ENCODE assay signal across 8 cellular contexts in genomic region chr5:73625905-73626811, GRCh38. TPM values are rescaled to one million over a fixed set of nuclear protein-coding genes. Genes with fewer than 3 reads are reported as not detected.
DNase-seq lines count a peak whose midpoint lies in the region; ATAC-seq and TF ChIP-seq lines count a peak whose summit lies in the region.

Gene ARHGEF28 (plus strand): TSS chr5:73626196. CDS start chr5:73684852, 58,656 bp downstream.

- CTCF ChIA-PET in activated B cell treated with CpG ODN at 0.5 μM for 24 hours (lab: Charles Lee): no interaction called here

- DNase-seq in MM.1S: peak; percentile 74
- no peak for DNase-seq in activated B cell treated with CpG ODN at 0.5 μM for 24 hours
- DNase-seq in epidermal melanocyte (ENCODE audit: insufficient read length, low spot score): peak; percentile 70
- DNase-seq in stomach: peak; percentile 87
- DNase-seq in middle frontal gyrus (ENCODE audit: extremely low spot score, low spot score): no peak

- no peak within 1 kb of the TSS for H3K27ac Mint-ChIP-seq in activated B cell treated with CpG ODN at 0.5 μM for 24 hours

- H4K20me1 ChIP-seq in BLaER1 (no peaks in the 10 kb centered on the region), MM.1S (ENCODE audit: insufficient read depth, low read length) (no peaks in the 10 kb centered on the region)

- H3F3A ChIP-seq in MM.1S (ENCODE audit: insufficient read depth, low read length): no peaks in the 10 kb centered on the region

- TF ChIP-seq EP300 in stomach (IDR thresholded peaks at IDR 0.05): no peak

- peaks cover 43% of the 10 kb centered on the region for H3K27me3 Mint-ChIP-seq in activated B cell treated with CpG ODN at 0.5 μM for 24 hours

- TF ChIP-seq POLR2A in GM19099 (IDR thresholded peaks at IDR 0.05; ENCODE audit: extremely low read depth, insufficient read length, low read depth) (peak; percentile 41), stomach (IDR thresholded peaks at IDR 0.05) (peak in 1 of 4 donors; percentile 24)

- intact Hi-C loops in activated B cell treated with CpG ODN at 0.5 μM for 24 hours (cut with micrococcal nuclease) (no loop called here), stomach (cut with DNase I; ENCODE audit: low total_unique reads) (no loop called here)

- H3K27me3 ChIP-seq in BLaER1 (peaks cover 12% of the 10 kb centered on the region; the same call in 1 of the 2 replicates), MM.1S (replicated peaks; ENCODE audit: insufficient read depth, low read length) (no peaks in the 10 kb centered on the region), stomach (peaks cover 0 to 16% (median 5%) of the 10 kb centered on the region in 3 donors)

- no peaks in the 10 kb centered on the region for H3K9me3 Mint-ChIP-seq in activated B cell treated with CpG ODN at 0.5 μM for 24 hours

- 3 to 5% methylated on average over 51 to 78 of the region's 97 CpGs for WGBS in mesodermal cell (ENCODE audit: insufficient coverage in 2 of 2), 2 experiments
- 1 to 6% (median 1%) methylated on average over 4 to 97 of the region's 97 CpGs for WGBS in stomach, 5 donors

- H3K4me3 ChIP-seq in BLaER1 (peak within 1 kb of the TSS; percentile 78), MM.1S (ENCODE audit: low read length) (peak within 1 kb of the TSS; percentile 63), mesodermal cell (ENCODE audit: extremely low read depth, insufficient read depth, low read length, poor library complexity, severe bottlenecking) (peak within 1 kb of the TSS; percentile 52), stomach (peak within 1 kb of the TSS; percentile 66 to 84 (median 76))

- peak within 1 kb of the TSS; percentile 85 for H2AFZ ChIP-seq in MM.1S (ENCODE audit: low read length)

- no peaks in the 10 kb centered on the region for H3K36me3 Mint-ChIP-seq in activated B cell treated with CpG ODN at 0.5 μM for 24 hours (ENCODE audit: low read depth)

- H3K4me2 ChIP-seq in BLaER1 (peak within 1 kb of the TSS; percentile 99), MM.1S (ENCODE audit: low read depth, low read length) (peak within 1 kb of the TSS; percentile 82)

- H3K4me1 ChIP-seq in BLaER1: peaks cover 5% of the 10 kb centered on the region
- no peaks in the 10 kb centered on the region for H3K4me1 ChIP-seq in MM.1S (ENCODE audit: low read length)
- H3K4me1 ChIP-seq in mesodermal cell (ENCODE audit: control insufficient read depth, insufficient read depth, low read length, poor library complexity, severe bottlenecking): no peaks in the 10 kb centered on the region
- peaks cover 0 to 46% (median 42%) of the 10 kb centered on the region in 4 donors for H3K4me1 ChIP-seq in stomach

- H3K27ac ChIP-seq in BLaER1 (no peak within 1 kb of the TSS), MM.1S (ENCODE audit: low read length) (no peak within 1 kb of the TSS), mesodermal cell (ENCODE audit: low read depth, low read length, severe bottlenecking) (no peak within 1 kb of the TSS), stomach (peak within 1 kb of the TSS; percentile 88 to 99 (median 92))

- peak within 1 kb of the TSS; percentile 69 for H3K9ac ChIP-seq in BLaER1
- H3K9ac ChIP-seq in MM.1S (ENCODE audit: low read length): peak within 1 kb of the TSS; percentile 52; the same call in 1 of the 2 replicates

- TF ChIP-seq CTCF in MM.1S (IDR thresholded peaks at IDR 0.05; ENCODE audit: low read length): no peak
- no peak for TF ChIP-seq CTCF in activated B cell treated with CpG ODN at 0.5 μM for 24 hours (IDR thresholded peaks at IDR 0.05)
- TF ChIP-seq CTCF in stomach (IDR thresholded peaks at IDR 0.05): no peak

- peak; percentile 40 for ATAC-seq in activated B cell treated with CpG ODN at 0.5 μM for 24 hours (ENCODE audit: low read depth)

- H3K9me3 ChIP-seq in BLaER1 (no peaks in the 10 kb centered on the region), MM.1S (replicated peaks; ENCODE audit: insufficient read depth, low read length) (no peaks in the 10 kb centered on the region), mesodermal cell (ENCODE audit: control insufficient read depth, low read length) (no peaks in the 10 kb centered on the region), stomach (no peaks in the 10 kb centered on the region)

- H3K79me2 ChIP-seq in MM.1S (ENCODE audit: low read length): no peaks in the 10 kb centered on the region

- POLR2A ChIA-PET in activated B cell treated with CpG ODN at 0.5 μM for 24 hours (lab: Charles Lee): no interaction called here

- peak within 1 kb of the TSS; percentile 61 for H3K4me3 Mint-ChIP-seq in activated B cell treated with CpG ODN at 0.5 μM for 24 hours

- no peaks in the 10 kb centered on the region for H3K9me2 ChIP-seq in MM.1S (replicated peaks; ENCODE audit: insufficient read depth, low read length)

- no peaks in the 10 kb centered on the region for H3K36me3 ChIP-seq in BLaER1
- H3K36me3 ChIP-seq in MM.1S (replicated peaks; ENCODE audit: insufficient read depth, low read length): no peaks in the 10 kb centered on the region
- H3K36me3 ChIP-seq in mesodermal cell (ENCODE audit: control insufficient read depth, insufficient read depth, low read length): no peaks in the 10 kb centered on the region
- H3K36me3 ChIP-seq in stomach: no peaks in the 10 kb centered on the region

- H3K4me1 Mint-ChIP-seq in activated B cell treated with CpG ODN at 0.5 μM for 24 hours: peaks cover 6% of the 10 kb centered on the region

RNA-seq across cellular contexts. Expression of gene ARHGEF28, which starts in this region (rescaled TPM):
- total RNA-seq in activated B cell treated with CpG ODN at 0.5 μM for 24 hours: not detected in 2 replicates
- polyA plus RNA-seq in mesodermal cell (2013, experiment 1 of 2): 1.1 TPM
- 0.96 TPM for polyA plus RNA-seq in mesodermal cell (2013, experiment 2 of 2)
- 100 to 1,000 TPM in 3 of 5 donors, 10 to 100 TPM in 2; 25.8 to 156 (median 111) TPM for total RNA-seq in stomach
- 10 to 100 TPM; 13.9 to 16.2 (median 13.9) TPM for polyA plus RNA-seq in stomach

Comparison
In these comparisons a context has a peak if more than half of its experiments do, and no peak if none do; other contexts are left out.
1. RNA of gene ARHGEF28 (total RNA-seq): 25.8 to 156 TPM in stomach; not detected in activated B cell treated with CpG ODN at 0.5 μM for 24 hours; every median in the first group is over 10 times any median in the second.
2. Peak in ATAC-seq in activated B cell treated with CpG ODN at 0.5 μM for 24 hours; RNA of the gene not detected or under 1 TPM.
3. H3K27ac ChIP-seq: peak in stomach (5 of 5); none in BLaER1 (single experiment), MM.1S (single experiment) and mesodermal cell (single experiment).
4. DNase-seq: peak in MM.1S (single experiment), epidermal melanocyte (single experiment) and stomach (single experiment); none in activated B cell treated with CpG ODN at 0.5 μM for 24 hours (single experiment) and middle frontal gyrus (single experiment).
5. Peak in every context shown above with its lines, with median percentiles within 50 percentile points of each other: H3K4me3 ChIP-seq.